In genomic region chr5:128353416-128354107, GRCh38 we compare ENCODE assay signal across 1 cellular context.
TF ChIP-seq lines count a peak whose summit lies in the region.

No MANE protein-coding gene starts in this region.

TF ChIP-seq in GM23338, 12 proteins besides CTCF, POLR2A, EP300 and RAD21:
- TF ChIP-seq REST (IDR thresholded peaks at IDR 0.05; ENCODE audit: unreplicated experiment) (no peak), ZNF114 (CRISPR knock-in tag; IDR thresholded peaks at IDR 0.05) (no peak), EZH2 (IDR thresholded peaks at IDR 0.05; ENCODE audit: low read depth, unreplicated experiment) (no peak), ZNF331 (CRISPR knock-in tag; IDR thresholded peaks at IDR 0.05; ENCODE audit: low read depth) (no peak), ETS1 (IDR thresholded peaks at IDR 0.05) (no peak), STAT1 (IDR thresholded peaks at IDR 0.05; ENCODE audit: unreplicated experiment) (no peak), NANOG (IDR thresholded peaks at IDR 0.05; ENCODE audit: borderline replicate concordance) (no peak), ZNF462 (CRISPR knock-in tag; IDR thresholded peaks at IDR 0.05) (no peak), EZH2phosphoT487 (IDR thresholded peaks at IDR 0.05; ENCODE audit: unreplicated experiment) (no peak), JUNB (IDR thresholded peaks at IDR 0.05; ENCODE audit: unreplicated experiment) (no peak), POLR2AphosphoS5 (IDR thresholded peaks at IDR 0.05; ENCODE audit: low read depth) (no peak), CREB1 (CRISPR knock-in tag; IDR thresholded peaks at IDR 0.05; ENCODE audit: low read depth) (no peak)
